10 cellular contexts compared by ENCODE assay signal in genomic region chr17:35345445-35345925, GRCh38. TPM values are rescaled to one million over a fixed set of nuclear protein-coding genes. Genes with fewer than 3 reads are reported as not detected.
DNase-seq lines count a peak whose midpoint lies in the region; ATAC-seq, FAIRE-seq and TF ChIP-seq lines count a peak whose summit lies in the region.
"Had no signal": no experiment of that assay in that cellular context is flagged by ENCODE, and none has a peak within 500 bp of the region (broad histone marks: within the 10 kb centered on the region; RNA-seq: fewer than 3 reads in every experiment).

No MANE protein-coding gene starts in this region.

- H3K4me1 Mint-ChIP-seq in CD4-positive, alpha-beta memory T cell = peaks cover 38 to 76% (median 56%) of the 10 kb centered on the region in 4 donors
- H3K4me1 Mint-ChIP-seq in activated CD4-positive, alpha-beta memory T cell treated with anti-CD3 and anti-CD28 coated beads, Interleukin-2, amount 10 ng/mL, durations not matched to agents 7 days and 5 days = peaks cover 74% of the 10 kb centered on the region
- peaks cover 6% of the 10 kb centered on the region for H3K4me1 Mint-ChIP-seq in progenitor cell of endocrine pancreas (ENCODE audit: low read depth)

- H3K36me3 Mint-ChIP-seq in CD4-positive, alpha-beta memory T cell = peaks cover 4 to 6% of the 10 kb centered on the region in 2 donors
- H3K36me3 Mint-ChIP-seq in activated CD4-positive, alpha-beta memory T cell treated with anti-CD3 and anti-CD28 coated beads, Interleukin-2, amount 10 ng/mL, durations not matched to agents 7 days and 5 days (ENCODE audit: low read depth) = peaks cover 55% of the 10 kb centered on the region
- no peaks in the 10 kb centered on the region for H3K36me3 Mint-ChIP-seq in progenitor cell of endocrine pancreas (ENCODE audit: insufficient read depth)

- no peak for TF ChIP-seq POLR2A in gastroesophageal sphincter (IDR thresholded peaks at IDR 0.05)

- peak overlapping the region; percentile 61 to 81 for H3K4me3 ChIP-seq in CD4-positive, alpha-beta memory T cell (ENCODE audit: low read length in 2 of 2)
- H3K4me3 ChIP-seq in gastroesophageal sphincter = peak overlapping the region; percentile 5 to 48
- H3K4me3 ChIP-seq in small intestine (ENCODE audit: low read depth in 1 of 2, low read length in 2 of 2) = peak overlapping the region in 1 of 2 donors; percentile 5

- CTCF ChIA-PET in CD4-positive, alpha-beta memory T cell (lab: Charles Lee; ENCODE audit: partially characterized antibody) = interaction anchor here (0.8 to 1.5 kb wide), 4 partner anchors 31 to 88 kb away, joined by 3 to 4 read pairs (median 3); no protein-coding TSS in a partner anchor
- CTCF ChIA-PET in activated CD4-positive, alpha-beta memory T cell treated with anti-CD3 and anti-CD28 coated beads, Interleukin-2, amount 10 ng/mL, durations not matched to agents 7 days and 5 days (lab: Charles Lee) = interaction anchor here (1.8 kb wide), 1 partner anchor 33 kb away, joined by 7 read pairs; no protein-coding TSS in a partner anchor

- POLR2A ChIA-PET in CD4-positive, alpha-beta memory T cell (lab: Charles Lee; ENCODE audit: partially characterized antibody) = interaction anchor here (0.6 to 1.8 kb wide), 4 partner anchors 11 to 32 kb away, joined by 3 to 12 read pairs (median 4); no protein-coding TSS in a partner anchor
- POLR2A ChIA-PET in activated CD4-positive, alpha-beta memory T cell treated with anti-CD3 and anti-CD28 coated beads, Interleukin-2, amount 10 ng/mL, durations not matched to agents 7 days and 5 days (lab: Charles Lee) = interaction anchor here (1.0 to 2.6 kb wide), 6 partner anchors 28 to 194 kb away, joined by 3 to 16 read pairs (median 5); partner anchors contain the start of genes SLFN11 and SLFN12L

- intact Hi-C loops in CD4-positive, alpha-beta memory T cell (cut with micrococcal nuclease) = no loop called here

- DNase-seq in CD4-positive, alpha-beta memory T cell = peak in 1 of 5 donors; percentile 22
- no peak for DNase-seq in activated CD4-positive, alpha-beta memory T cell treated with anti-CD3 and anti-CD28 coated beads, Interleukin-2, amount 10 ng/mL, durations not matched to agents 7 days and 5 days
- DNase-seq in progenitor cell of endocrine pancreas (ENCODE audit: low spot score, unreplicated experiment) = no peak
- no peak for DNase-seq in small intestine
- DNase-seq in Kasumi-1 (lab: John Stamatoyannopoulos, UW) = no peak
- no peak for DNase-seq in NCI-H69 (lab: John Stamatoyannopoulos, UW)
- DNase-seq in anterior cingulate cortex (lab: John Stamatoyannopoulos, UW) = no peak
- DNase-seq: activated CD4-positive, alpha-beta T cell treated with anti-CD3 and anti-CD28 coated beads, Interleukin-2, amount 50 U/mL, for 4 hours had no signal

- WGBS in gastroesophageal sphincter (ENCODE audit: low coverage in 1 of 2), 2 donors = 10 to 14% methylated on average over 5 to 12 of the region's 25 CpGs
- 20 to 28% (median 21%) methylated on average over 25 of the region's 25 CpGs for WGBS in small intestine, 3 donors

- H3K9me3 ChIP-seq in CD4-positive, alpha-beta memory T cell (ENCODE audit: control insufficient read depth in 1 of 2, low read length in 2 of 2) = no peaks in the 10 kb centered on the region
- peaks cover 0 to 17% (median 0%) of the 10 kb centered on the region in 3 donors for H3K9me3 ChIP-seq in gastroesophageal sphincter
- no peaks in the 10 kb centered on the region for H3K9me3 ChIP-seq in small intestine (ENCODE audit: control insufficient read depth, low read depth)

- H3K9me3 Mint-ChIP-seq in CD4-positive, alpha-beta memory T cell = peaks cover 0 to 26% (median 22%) of the 10 kb centered on the region in 8 donors
- H3K9me3 Mint-ChIP-seq in activated CD4-positive, alpha-beta memory T cell treated with anti-CD3 and anti-CD28 coated beads, Interleukin-2, amount 10 ng/mL, durations not matched to agents 7 days and 5 days = peaks cover 14% of the 10 kb centered on the region
- H3K9me3 Mint-ChIP-seq in progenitor cell of endocrine pancreas (ENCODE audit: low read depth) = peaks cover 11% of the 10 kb centered on the region

- H3K27ac Mint-ChIP-seq in CD4-positive, alpha-beta memory T cell = peak overlapping the region; percentile 8 to 95 (median 88)
- peak overlapping the region; percentile 80 for H3K27ac Mint-ChIP-seq in activated CD4-positive, alpha-beta memory T cell treated with anti-CD3 and anti-CD28 coated beads, Interleukin-2, amount 10 ng/mL, durations not matched to agents 7 days and 5 days
- H3K27ac Mint-ChIP-seq in progenitor cell of endocrine pancreas = no peak overlapping the region

- H3K36me3 ChIP-seq in CD4-positive, alpha-beta memory T cell (ENCODE audit: insufficient read depth, low read length) = no peaks in the 10 kb centered on the region
- H3K36me3 ChIP-seq in gastroesophageal sphincter (no peaks in the 10 kb centered on the region), small intestine (ENCODE audit: control insufficient read depth in 2 of 2, insufficient read depth in 2 of 2, low read length in 2 of 2) (no peaks in the 10 kb centered on the region)

- no peaks in the 10 kb centered on the region for H3K27me3 ChIP-seq in CD4-positive, alpha-beta memory T cell (ENCODE audit: insufficient read depth, low read length)
- H3K27me3 ChIP-seq in gastroesophageal sphincter = peaks cover 76% of the 10 kb centered on the region
- no peaks in the 10 kb centered on the region for H3K27me3 ChIP-seq in small intestine (ENCODE audit: control insufficient read depth in 2 of 2, insufficient read depth in 2 of 2, low read length in 2 of 2)

- no peak for ATAC-seq in gastroesophageal sphincter

- H3K4me3 Mint-ChIP-seq in CD4-positive, alpha-beta memory T cell = peak overlapping the region; percentile 90 to 98 (median 94)
- H3K4me3 Mint-ChIP-seq in activated CD4-positive, alpha-beta memory T cell treated with anti-CD3 and anti-CD28 coated beads, Interleukin-2, amount 10 ng/mL, durations not matched to agents 7 days and 5 days = peak overlapping the region; percentile 81
- peak overlapping the region; percentile 63 for H3K4me3 Mint-ChIP-seq in progenitor cell of endocrine pancreas (ENCODE audit: low read depth)

- no peaks in the 10 kb centered on the region for H3K27me3 Mint-ChIP-seq in CD4-positive, alpha-beta memory T cell
- H3K27me3 Mint-ChIP-seq in activated CD4-positive, alpha-beta memory T cell treated with anti-CD3 and anti-CD28 coated beads, Interleukin-2, amount 10 ng/mL, durations not matched to agents 7 days and 5 days = peaks cover 8% of the 10 kb centered on the region
- H3K27me3 Mint-ChIP-seq in progenitor cell of endocrine pancreas = peaks cover 61% of the 10 kb centered on the region

- no peak overlapping the region for H3K27ac ChIP-seq in CD4-positive, alpha-beta memory T cell (ENCODE audit: low read depth, low read length)
- peak overlapping the region in 3 of 4 donors; percentile 70 to 77 (median 74) for H3K27ac ChIP-seq in gastroesophageal sphincter
- H3K27ac ChIP-seq in small intestine (ENCODE audit: low read depth in 1 of 2, low read length in 1 of 2) = peak overlapping the region in 1 of 2 donors; percentile 40

- TF ChIP-seq EP300 in gastroesophageal sphincter (IDR thresholded peaks at IDR 0.05) = no peak

- H3K4me1 ChIP-seq in CD4-positive, alpha-beta memory T cell (ENCODE audit: insufficient read depth, low read length) = peaks cover 49% of the 10 kb centered on the region
- peaks cover 0 to 23% (median 9%) of the 10 kb centered on the region in 3 donors for H3K4me1 ChIP-seq in gastroesophageal sphincter
- peaks cover 0 to 3% of the 10 kb centered on the region in 2 donors for H3K4me1 ChIP-seq in small intestine (ENCODE audit: control insufficient read depth in 2 of 2, insufficient read depth in 1 of 2, low read depth in 1 of 2, low read length in 1 of 2)

- FAIRE-seq in small intestine (lab: Jason Lieb, UNC) = no peak
- FAIRE-seq: islet of Langerhans had no signal

- TF ChIP-seq CTCF in gastroesophageal sphincter (IDR thresholded peaks at IDR 0.05) = no peak
- TF ChIP-seq CTCF in progenitor cell of endocrine pancreas (IDR thresholded peaks at IDR 0.05; ENCODE audit: unreplicated experiment) = no peak

RNA-seq across cellular contexts. Expression of gene SLFN11, which starts 27.9 kb away (rescaled TPM):
- 10 to 100 TPM; 72.4 to 74.2 TPM for total RNA-seq in CD4-positive, alpha-beta memory T cell
- polyA plus RNA-seq in CD4-positive, alpha-beta memory T cell = 10 to 100 TPM in 1 of 2 donors, 1 to 10 TPM in 1; 6.6 to 13.6 TPM
- 10 to 100 TPM; 67.5 to 72.6 TPM for total RNA-seq in activated CD4-positive, alpha-beta memory T cell treated with anti-CD3 and anti-CD28 coated beads, Interleukin-2, amount 10 ng/mL, durations not matched to agents 7 days and 5 days
- 10 to 100 TPM; 17.1 to 25.7 (median 22.2) TPM for total RNA-seq in gastroesophageal sphincter
- 2.1 and 3.0 TPM in 2 replicates for total RNA-seq in progenitor cell of endocrine pancreas
- 1 to 10 TPM in 2 of 3 donors, under 1 TPM in 1; 0.22 to 3.2 (median 2.9) TPM for polyA plus RNA-seq in small intestine
